7 cellular contexts compared by ENCODE assay signal in the genomic region with DNA sequence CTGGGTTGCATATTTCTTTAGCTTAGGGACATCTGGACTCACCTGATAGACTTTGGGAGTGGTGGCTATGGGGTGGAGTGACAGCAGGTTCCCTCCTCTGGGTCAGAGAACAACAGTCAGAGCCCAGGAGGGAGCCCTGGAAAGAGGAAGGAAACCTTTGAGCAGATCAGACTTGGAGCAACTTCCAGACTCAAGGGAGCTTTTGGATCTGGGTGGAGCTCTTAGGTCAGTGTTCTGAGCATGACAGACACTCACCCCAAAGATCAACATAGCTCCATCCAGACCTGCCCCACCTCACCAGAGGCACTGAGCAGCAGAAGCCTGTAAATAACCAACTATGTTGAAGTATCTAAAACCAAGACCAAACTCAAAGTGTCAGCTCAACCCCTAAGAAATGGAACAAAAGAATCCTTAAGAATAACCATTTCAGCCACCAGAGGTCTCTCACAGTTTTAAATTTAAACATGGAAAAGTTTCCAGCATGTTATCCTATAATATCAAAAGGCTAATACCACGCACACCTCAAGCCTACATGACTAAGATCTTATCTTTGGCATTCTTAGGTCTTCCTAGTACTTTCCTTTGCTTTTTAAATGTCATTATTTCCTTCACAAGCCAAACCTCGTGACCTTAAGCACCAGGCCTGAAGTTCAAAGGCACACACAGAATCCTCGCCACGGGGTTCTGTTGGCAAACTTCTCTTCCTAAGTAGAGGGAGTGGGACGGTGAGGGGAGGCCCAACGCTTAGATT. TPM values are rescaled to one million over a fixed set of nuclear protein-coding genes. Genes with fewer than 3 reads are reported as not detected.
DNase-seq lines count a peak whose midpoint lies in the region; ATAC-seq and TF ChIP-seq lines count a peak whose summit lies in the region.

No MANE protein-coding gene starts in this region.

- ATAC-seq in thoracic aorta (ENCODE audit: insufficient number of reproducible peaks, low FRiP score, low read depth) (no peak), HG03442 (IDR thresholded peaks at IDR 0.05; ENCODE audit: unreplicated experiment) (no peak)

- no peak overlapping the region for H3K4me3 ChIP-seq in thoracic aorta

- peak; percentile 42 for TF ChIP-seq CTCF in thoracic aorta (IDR thresholded peaks at IDR 0.05)

- peaks cover 34 to 77% of the 10 kb centered on the region in 2 donors for H3K4me1 ChIP-seq in thoracic aorta (ENCODE audit: control insufficient read depth in 1 of 2, low read depth in 2 of 2)

- no peaks in the 10 kb centered on the region for H3K9me3 ChIP-seq in thoracic aorta

- no peaks in the 10 kb centered on the region for H3K36me3 ChIP-seq in thoracic aorta

- H3K27ac ChIP-seq in layer of hippocampus (ENCODE audit: low read depth, low read length) (peak overlapping the region; percentile 47), thoracic aorta (peak overlapping the region; percentile 64 to 82)

- peak; percentile 38 for DNase-seq in HuH-7 (ENCODE audit: low spot score)
- peak; percentile 54 for DNase-seq in astrocyte of the hippocampus (ENCODE audit: low read depth, low spot score)
- DNase-seq in thoracic aorta (ENCODE audit: low spot score), result no peak
- no peak for DNase-seq in SKM-1 treated with dmso at 0.1 percent for 144 hours (lab: John Stamatoyannopoulos, UW; ENCODE audit: unreplicated experiment)
- no peak for DNase-seq in foreskin melanocyte

- H3K27me3 ChIP-seq in layer of hippocampus (ENCODE audit: control insufficient read depth, insufficient read depth, low read length), result no peaks in the 10 kb centered on the region
- H3K27me3 ChIP-seq in thoracic aorta (replicated peaks; ENCODE audit: insufficient read depth), result no peaks in the 10 kb centered on the region

RNA-seq across cellular contexts. Expression of a gene that starts 56.4 kb away (rescaled TPM):
- 10 to 100 TPM; 20.8 to 29.6 TPM for total RNA-seq in thoracic aorta

Comparison
In these comparisons a context has a peak if more than half of its experiments do, and no peak if none do; other contexts are left out.
1. DNase-seq: peak in HuH-7 (single experiment) and astrocyte of the hippocampus (single experiment); none in thoracic aorta (single experiment), SKM-1 treated with dmso at 0.1 percent for 144 hours (single experiment) and foreskin melanocyte (single experiment).